In genomic region chr11:69828276-69828970, GRCh38 we compare ENCODE assay signal across 17 cellular contexts. TPM values are rescaled to one million over a fixed set of nuclear protein-coding genes. Genes with fewer than 3 reads are reported as not detected.
DNase-seq lines count a peak whose midpoint lies in the region; ATAC-seq and TF ChIP-seq lines count a peak whose summit lies in the region.
"Had no signal": no experiment of that assay in that cellular context is flagged by ENCODE, and none has a peak within 500 bp of the region (broad histone marks: within the 10 kb centered on the region; RNA-seq: fewer than 3 reads in every experiment).

No MANE protein-coding gene starts in this region.

- H2BK5ac ChIP-seq in trophoblast cell (ENCODE audit: low read depth, low read length, poor library complexity): no peak overlapping the region

- TF ChIP-seq CTCF in GM23338 (conservative IDR thresholded peaks at IDR 0.05; ENCODE audit: low read depth in 2 of 2): no peak

- H3K36me3 ChIP-seq in GM23338 (ENCODE audit: insufficient read depth) (no peaks in the 10 kb centered on the region), trophoblast cell (ENCODE audit: control insufficient read depth in 1 of 2, insufficient read depth in 2 of 2, low read length in 2 of 2) (no peaks in the 10 kb centered on the region)
- H3K36me3 ChIP-seq: BE2C, MG63 had no signal

- peaks cover 23% of the 10 kb centered on the region for H3K4me1 Mint-ChIP-seq in GM23338

- intact Hi-C loops in posterior vena cava (cut with DNase I): no loop called here

- no peak overlapping the region for H3K23ac ChIP-seq in trophoblast cell (ENCODE audit: low read length)

- no peaks in the 10 kb centered on the region for H3K9me2 ChIP-seq in GM23338 (ENCODE audit: insufficient read depth)

- H3K4me3 Mint-ChIP-seq in GM23338: no peak overlapping the region
- H3K4me3 Mint-ChIP-seq: CD8-positive, alpha-beta T cell had no signal

- H3F3A ChIP-seq in GM23338 (replicated peaks; ENCODE audit: low read depth): 0 out of 2 replicates have a peak, but pooled peaks cover 2% of the 10 kb centered on the region

- H4K20me1 ChIP-seq in GM23338 (replicated peaks; ENCODE audit: insufficient read depth): no peaks in the 10 kb centered on the region

- H3K9ac ChIP-seq in trophoblast cell (ENCODE audit: low read length): no peak overlapping the region

- H3K9me3 ChIP-seq in trophoblast cell (ENCODE audit: insufficient read depth, low read depth, low read length): peaks cover 3% of the 10 kb centered on the region
- H3K9me3 ChIP-seq: BE2C, MG63 had no signal

- WGBS in trophoblast cell (ENCODE audit: extremely low coverage, insufficient coverage, insufficient read length): no CpG with 5 or more reads among the region's 12 CpGs

- H4K8ac ChIP-seq in trophoblast cell (ENCODE audit: low read depth, low read length): no peak overlapping the region

- peaks cover 15% of the 10 kb centered on the region for H3K4me1 ChIP-seq in GM23338 (ENCODE audit: insufficient read depth)
- H3K4me1 ChIP-seq in trophoblast cell (ENCODE audit: control insufficient read depth in 1 of 2, insufficient read depth in 2 of 2, low read length in 2 of 2): peaks cover 2 to 6% of the 10 kb centered on the region in 2 experiments
- H3K4me1 ChIP-seq: BE2C had no signal

- H3K36me3 Mint-ChIP-seq in GM23338 (ENCODE audit: low read depth): no peaks in the 10 kb centered on the region
- H3K36me3 Mint-ChIP-seq: CD8-positive, alpha-beta T cell had no signal

- H4K12ac ChIP-seq in trophoblast cell (ENCODE audit: low read depth, low read length): no peak overlapping the region

- H2AK5ac ChIP-seq in trophoblast cell (ENCODE audit: low read length): no peak overlapping the region

- no peaks in the 10 kb centered on the region for H3K79me1 ChIP-seq in trophoblast cell (ENCODE audit: low read length)

- no peaks in the 10 kb centered on the region for H3K27me3 ChIP-seq in GM23338 (ENCODE audit: insufficient read depth)
- no peaks in the 10 kb centered on the region for H3K27me3 ChIP-seq in trophoblast cell (ENCODE audit: insufficient read depth, low read length)
- H3K27me3 ChIP-seq: BE2C, MG63 had no signal

- H4K91ac ChIP-seq in trophoblast cell (ENCODE audit: low read depth, low read length): no peak overlapping the region

- H3K18ac ChIP-seq in trophoblast cell (ENCODE audit: low read length): no peak overlapping the region

- ATAC-seq in GM23338 (peak; percentile 51), left lobe of liver (peak; percentile 46), GM21390 (IDR thresholded peaks at IDR 0.05; ENCODE audit: unreplicated experiment) (no peak)
- ATAC-seq: CD8-positive, alpha-beta T cell had no signal

- H3K27ac ChIP-seq in GM23338 (ENCODE audit: low read depth) (no peak overlapping the region), trophoblast cell (ENCODE audit: low read depth, low read length) (no peak overlapping the region)
- H3K27ac ChIP-seq: PC-9, SK-N-MC had no signal

- H3K27me3 Mint-ChIP-seq in GM23338 (ENCODE audit: insufficient read depth, low read depth, poor library complexity): peaks cover 11% of the 10 kb centered on the region

- H3K14ac ChIP-seq in trophoblast cell (ENCODE audit: low read length): no peak overlapping the region

- no peaks in the 10 kb centered on the region for H3K9me3 Mint-ChIP-seq in GM23338
- H3K9me3 Mint-ChIP-seq: CD8-positive, alpha-beta T cell had no signal

- H3K4me3 ChIP-seq in GM23338 (no peak overlapping the region), trophoblast cell (ENCODE audit: low read depth, low read length) (no peak overlapping the region)
- H3K4me3 ChIP-seq: MG63, PC-9, SK-N-MC had no signal

- H3K79me2 ChIP-seq in GM23338 (replicated peaks; ENCODE audit: insufficient read depth) (no peaks in the 10 kb centered on the region), trophoblast cell (ENCODE audit: control insufficient read depth, insufficient read depth, low read length, poor library complexity) (no peaks in the 10 kb centered on the region)

- H3K4ac ChIP-seq in trophoblast cell (ENCODE audit: low read depth, low read length): no peak overlapping the region

- H2BK12ac ChIP-seq in trophoblast cell (ENCODE audit: low read length): no peak overlapping the region

- H2BK120ac ChIP-seq in trophoblast cell (ENCODE audit: insufficient read depth, low read length, poor library complexity): no peak overlapping the region

- H3K4me2 ChIP-seq in GM23338: no peak overlapping the region
- H3K4me2 ChIP-seq in trophoblast cell (ENCODE audit: low read length): no peak overlapping the region
- H3K4me2 ChIP-seq: PC-9 had no signal

- no peak for DNase-seq in GM23338 (ENCODE audit: low spot score)
- peak; percentile 16 for DNase-seq in NCI-H82 treated with DMSO at 0.1 percent for 48 hours (lab: John Stamatoyannopoulos, UW; ENCODE audit: unreplicated experiment)
- DNase-seq in left lobe of liver (ENCODE audit: low spot score): no peak
- peak; percentile 63 for DNase-seq in posterior vena cava (ENCODE audit: low spot score)
- no peak for DNase-seq in activated gamma-delta T cell treated with Interleukin-2 at 50 U/mL for 16 hours
- DNase-seq in trophoblast cell: no peak
- DNase-seq in activated T-cell treated with anti-CD3 and anti-CD28 coated beads for 4 hours: no peak
- DNase-seq: BE2C; CD8-positive, alpha-beta T cell; MG63; NCI-H1092 treated with DMSO at 0.1 percent for 48 hours; NCI-H1694 treated with DMSO at 0.1 percent for 48 hours; NCI-H446; PC-9 had no signal

- H2AFZ ChIP-seq in GM23338 (no peak overlapping the region; the same call in 1 of the 2 replicates), trophoblast cell (ENCODE audit: insufficient read depth, low read length, poor library complexity) (no peak overlapping the region)
- H2AFZ ChIP-seq: PC-9 had no signal

- no peak overlapping the region for H3K27ac Mint-ChIP-seq in GM23338
- H3K27ac Mint-ChIP-seq: CD8-positive, alpha-beta T cell had no signal

TF ChIP-seq in GM23338, 12 proteins besides CTCF, POLR2A, EP300 and RAD21 (continues in another document):
- no peak for TF ChIP-seq JUNB (IDR thresholded peaks at IDR 0.05; ENCODE audit: unreplicated experiment)

RNA-seq across cellular contexts. Expression of gene FGF3, which starts 9.2 kb away (rescaled TPM):
- total RNA-seq in GM23338 (2014; rRNA removed; shearing (Covaris generic)): 1.2 TPM in 1 of 2 replicates, not detected in the other
- polyA plus RNA-seq in GM23338 (2016; fragmentation: Nextera tagmentation; extraction: Ambion mirVana): not detected in 2 replicates
- total RNA-seq in left lobe of liver: not detected
- total RNA-seq in posterior vena cava: not detected
- polyA plus RNA-seq in trophoblast cell (2013): not detected in 2 replicates
- total RNA-seq: CD8-positive, alpha-beta T cell; Daoy; PC-9 had no signal

RNA-seq across cellular contexts. Expression of gene FGF4, which starts 53.3 kb away (rescaled TPM):
- total RNA-seq in GM23338 (2014; rRNA removed; shearing (Covaris generic)): 9.2 and 13.1 TPM in 2 replicates
- 4.1 and 4.8 TPM in 2 replicates for polyA plus RNA-seq in GM23338 (2016; fragmentation: Nextera tagmentation; extraction: Ambion mirVana)
- total RNA-seq in left lobe of liver (not detected), posterior vena cava (not detected)
- polyA plus RNA-seq in trophoblast cell (2013): 0.03 TPM in 1 of 2 replicates, not detected in the other
- total RNA-seq: CD8-positive, alpha-beta T cell; Daoy; PC-9 had no signal

Comparison
In these comparisons a context has a peak if more than half of its experiments do, and no peak if none do; other contexts are left out.
1. DNase-seq: peak in NCI-H82 treated with DMSO at 0.1 percent for 48 hours (single experiment) and posterior vena cava (single experiment); none in GM23338 (single experiment), left lobe of liver (single experiment), activated gamma-delta T cell treated with Interleukin-2 at 50 U/mL for 16 hours (single experiment), trophoblast cell (0 of 2) and activated T-cell treated with anti-CD3 and anti-CD28 coated beads for 4 hours (single experiment).